ENCODE assay signal across 19 cellular contexts in genomic region chr6:827431-827830, GRCh38.
"Had no signal": no experiment of that assay in that cellular context is flagged by ENCODE, and none has a peak within 500 bp of the region (broad histone marks: within the 10 kb centered on the region; RNA-seq: fewer than 3 reads in every experiment).

No MANE protein-coding gene starts in this region.

- H3K4me1 ChIP-seq: body of pancreas, gastrocnemius medialis, heart right ventricle, lower lobe of right lung, right atrium auricular region, stomach, testis, upper lobe of left lung had no signal

- H3K4me3 ChIP-seq: body of pancreas, gastrocnemius medialis, heart right ventricle, lower lobe of right lung, right atrium auricular region, skin epidermis, stomach, testis, upper lobe of left lung had no signal

- H3K9me3 ChIP-seq: body of pancreas, gastrocnemius medialis, lower lobe of right lung, testis had no signal

- H3K36me3 ChIP-seq: gastrocnemius medialis, heart right ventricle, lower lobe of right lung, right atrium auricular region, stomach, upper lobe of left lung had no signal

- ATAC-seq: body of pancreas, gastrocnemius medialis, heart right ventricle, lower lobe of right lung had no signal

- DNase-seq: activated CD4-positive, alpha-beta memory T cell treated with anti-CD3 and anti-CD28 coated beads, Interleukin-2, amount 10 ng/mL, durations not matched to agents 7 days and 5 days; activated CD4-positive, alpha-beta T cell treated with anti-CD3 and anti-CD28 coated beads for 4 hours; activated gamma-delta T cell; activated T-cell treated with anti-CD3 and anti-CD28 coated beads, Interleukin-2, amount 50 U/mL, for 48 hours; amygdala; body of pancreas; caudate nucleus; erythroblast; gastrocnemius medialis; heart right ventricle; lower lobe of right lung; stimulated activated CD4-positive, alpha-beta T cell treated with anti-CD3 and anti-CD28 coated beads, Interleukin-4, amount 100 ng/mL, for 4 hours; stimulated activated CD8-positive, alpha-beta memory T cell treated with anti-CD3 and anti-CD28 coated beads, Interleukin-4, amount 100 ng/mL, for 48 hours; stomach; T1000; testis; upper lobe of left lung had no signal
